8 cellular contexts compared by ENCODE assay signal in the genomic region with DNA sequence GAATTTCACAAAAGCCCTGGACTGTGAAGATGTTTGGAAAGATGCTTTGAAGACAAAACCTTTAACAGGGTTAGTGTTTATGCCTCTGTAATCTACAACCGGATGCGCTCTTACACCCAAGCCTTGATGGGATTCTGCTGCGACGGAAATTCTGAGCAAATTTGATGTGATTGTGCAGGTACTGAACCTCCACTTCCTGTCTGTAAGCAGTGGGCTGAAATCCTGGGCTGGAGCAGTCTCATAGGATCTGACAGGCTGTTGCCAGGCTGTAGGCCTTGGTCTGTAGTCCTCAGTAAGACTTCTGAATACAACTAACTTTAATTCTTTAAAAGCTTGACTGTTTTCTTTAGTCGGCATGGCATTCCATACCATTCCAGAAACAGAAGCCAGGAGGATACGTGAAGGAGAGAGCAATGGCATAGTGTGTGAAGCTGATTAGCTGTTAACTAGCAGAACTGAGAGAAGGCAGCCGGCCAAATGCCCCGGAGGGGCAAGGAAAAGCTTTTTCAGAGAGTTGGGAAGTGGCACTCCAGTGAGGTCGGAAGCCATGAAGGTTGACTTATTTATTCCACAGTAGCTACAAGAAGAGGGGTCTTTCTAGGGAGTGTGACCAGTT.
A peak's percentile ranks its signal among the peaks of the same experiment; 100 is the strongest.
DNase-seq lines count a peak whose midpoint lies in the region; ATAC-seq and TF ChIP-seq lines count a peak whose summit lies in the region.

No MANE protein-coding gene starts in this region.

- no peak overlapping the region for H2AFZ ChIP-seq in KMS-11 (ENCODE audit: low read depth)

- H3K36me3 Mint-ChIP-seq in activated T-cell treated with anti-CD3 and anti-CD28 coated beads, Interleukin-2, amount 50 U/mL, for 4 hours (ENCODE audit: insufficient read depth): peaks cover 1% of the 10 kb centered on the region

- TF ChIP-seq CTCF in KMS-11 (conservative IDR thresholded peaks at IDR 0.05; ENCODE audit: low read depth, low read length) (no peak), foreskin keratinocyte (conservative IDR thresholded peaks at IDR 0.05) (no peak)

- DNase-seq in activated T-cell treated with anti-CD3 and anti-CD28 coated beads, Interleukin-2, amount 50 U/mL, for 4 hours: peak; percentile 57
- DNase-seq in foreskin keratinocyte (peak in 1 of 2 donors; percentile 33), H7 (no peak), C1 segment of cervical spinal cord (lab: John Stamatoyannopoulos, UW) (no peak), GF-D8 (lab: John Stamatoyannopoulos, UW) (no peak), SHP77 (lab: John Stamatoyannopoulos, UW) (no peak)
- DNase-seq in stimulated activated CD4-positive, alpha-beta T cell treated with anti-CD3 and anti-CD28 coated beads, Interleukin-2, amount 100 ng/mL, for 48 hours: peak; percentile 50

- no peaks in the 10 kb centered on the region for H3K27me3 ChIP-seq in KMS-11 (ENCODE audit: insufficient read depth, low read depth)
- H3K27me3 ChIP-seq in foreskin keratinocyte: no peaks in the 10 kb centered on the region
- no peaks in the 10 kb centered on the region for H3K27me3 ChIP-seq in H7 (ENCODE audit: control insufficient read depth, insufficient read depth, low read length)

- peak overlapping the region; percentile 74 for H3K4me3 Mint-ChIP-seq in activated T-cell treated with anti-CD3 and anti-CD28 coated beads, Interleukin-2, amount 50 U/mL, for 4 hours

- no peaks in the 10 kb centered on the region for H3K27me3 Mint-ChIP-seq in activated T-cell treated with anti-CD3 and anti-CD28 coated beads, Interleukin-2, amount 50 U/mL, for 4 hours (ENCODE audit: low read depth)

- H3K79me2 ChIP-seq in KMS-11 (ENCODE audit: insufficient read depth, low read depth): no peaks in the 10 kb centered on the region

- no peak overlapping the region for H3K4me3 ChIP-seq in KMS-11 (IDR thresholded peaks at IDR 0.05; ENCODE audit: insufficient read depth, low read depth, low read length)
- H3K4me3 ChIP-seq in H7 (ENCODE audit: insufficient read depth, low read depth, low read length): no peak overlapping the region

- H3K27ac ChIP-seq in KMS-11: peak overlapping the region; percentile 95; the same call in 1 of the 2 replicates
- no peak overlapping the region for H3K27ac ChIP-seq in foreskin keratinocyte

- ATAC-seq in activated T-cell treated with anti-CD3 and anti-CD28 coated beads, Interleukin-2, amount 50 U/mL, for 4 hours: peak in 1 of 2 donors; percentile 7
- ATAC-seq in foreskin keratinocyte: peak; percentile 36

- H3K9ac ChIP-seq in KMS-11: no peak overlapping the region

- no peaks in the 10 kb centered on the region for H3K36me3 ChIP-seq in KMS-11 (ENCODE audit: insufficient read depth)
- H3K36me3 ChIP-seq in H7 (replicated peaks; ENCODE audit: control insufficient read depth, insufficient read depth, low read length): no peaks in the 10 kb centered on the region

- H4K20me1 ChIP-seq in KMS-11 (ENCODE audit: insufficient read depth): no peaks in the 10 kb centered on the region

- H3K4me1 ChIP-seq in KMS-11 (ENCODE audit: low read depth, poor library complexity, severe bottlenecking) (peaks cover 71% of the 10 kb centered on the region), foreskin keratinocyte (peaks cover 5% of the 10 kb centered on the region)

- peaks cover 3% of the 10 kb centered on the region for H3K9me3 Mint-ChIP-seq in activated T-cell treated with anti-CD3 and anti-CD28 coated beads, Interleukin-2, amount 50 U/mL, for 4 hours

- peaks cover 71% of the 10 kb centered on the region for H3K4me1 Mint-ChIP-seq in activated T-cell treated with anti-CD3 and anti-CD28 coated beads, Interleukin-2, amount 50 U/mL, for 4 hours (ENCODE audit: low read depth)

- no peak overlapping the region for H3K4me2 ChIP-seq in KMS-11

Comparison
In these comparisons a context has a peak if more than half of its experiments do, and no peak if none do; other contexts are left out.
1. DNase-seq: peak in activated T-cell treated with anti-CD3 and anti-CD28 coated beads, Interleukin-2, amount 50 U/mL, for 4 hours (single experiment) and stimulated activated CD4-positive, alpha-beta T cell treated with anti-CD3 and anti-CD28 coated beads, Interleukin-2, amount 100 ng/mL, for 48 hours (2 of 2); none in H7 (single experiment), C1 segment of cervical spinal cord (0 of 14), GF-D8 (single experiment) and SHP77 (0 of 2).